23 cellular contexts compared by ENCODE assay signal in the genomic region with DNA sequence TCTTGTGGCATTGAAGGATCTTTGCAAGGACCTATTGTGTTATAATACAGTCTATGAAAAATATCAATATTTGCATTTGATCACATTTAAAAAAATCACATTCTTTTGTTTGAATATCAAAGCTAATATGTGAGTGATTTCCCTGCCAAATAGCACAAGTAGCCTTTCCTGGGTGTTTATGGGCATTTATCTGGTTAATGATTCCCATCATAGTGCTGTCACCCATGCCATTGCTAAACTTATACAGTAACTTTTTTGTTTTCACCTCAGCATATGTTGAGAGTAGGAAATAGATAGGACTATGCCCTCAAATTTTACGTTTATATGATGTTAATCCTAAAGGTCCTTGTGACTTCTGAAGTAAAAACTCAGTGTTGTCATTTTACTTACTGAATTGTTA.
"Had no signal": no experiment of that assay in that cellular context is flagged by ENCODE, and none has a peak within 500 bp of the region (broad histone marks: within the 10 kb centered on the region; RNA-seq: fewer than 3 reads in every experiment).

No MANE protein-coding gene starts in this region.

- H3K9me3 ChIP-seq: Peyer's patch, SJCRH30, SK-N-SH had no signal

- H3K27me3 ChIP-seq: Peyer's patch, SJCRH30 had no signal

- H3K4me1 ChIP-seq: SJCRH30 had no signal

- DNase-seq: activated CD4-positive, alpha-beta memory T cell treated with anti-CD3 and anti-CD28 coated beads for 36 hours; activated CD4-positive, alpha-beta T cell treated with anti-CD3 and anti-CD28 coated beads, Interleukin-2, amount 10 ng/mL, durations not matched to agents 7 days and 5 days; activated CD4-positive, CD25-positive, alpha-beta regulatory T cell; activated CD8-positive, alpha-beta memory T cell treated with anti-CD3 and anti-CD28 coated beads for 24 hours; activated effector memory CD4-positive, alpha-beta T cell treated with anti-CD3 and anti-CD28 coated beads, Interleukin-2, amount 50 U/mL, for 16 hours; activated naive CD4-positive, alpha-beta T cell treated with Interleukin-2 at 50 U/mL for 16 hours; activated naive CD8-positive, alpha-beta T cell treated with anti-CD3 and anti-CD28 coated beads, Interleukin-2, amount 50 U/mL, for 24 hours; activated T-cell treated with anti-CD3 and anti-CD28 coated beads, Interleukin-2, amount 50 U/mL, for 4 hours; amniotic stem cell; MM.1S; NCI-H1105; NCI-H1436; NCI-H1694 treated with DMSO at 0.1 percent for 48 hours; NCI-H2029 treated with DMSO at 0.1 percent for 48 hours; NCI-H345; NCI-H510A; NCI-H69; Peyer's patch; Right ventricle myocardium superior; SJCRH30; SK-N-SH had no signal

- H3K36me3 ChIP-seq: Peyer's patch, SJCRH30 had no signal

- H3K27ac ChIP-seq: Peyer's patch, RWPE1, SJCRH30 had no signal

- H3K4me3 ChIP-seq: Peyer's patch, SJCRH30 had no signal

- ATAC-seq: activated naive CD4-positive, alpha-beta T cell treated with anti-CD3 and anti-CD28 coated beads, Interleukin-2, amount 50 U/mL, for 72 hours; activated naive CD8-positive, alpha-beta T cell treated with anti-CD3 and anti-CD28 coated beads, Interleukin-2, amount 50 U/mL, for 24 hours; activated T-cell treated with anti-CD3 and anti-CD28 coated beads, Interleukin-2, amount 50 U/mL, for 4 hours had no signal

- H3K9ac ChIP-seq: SK-N-SH had no signal
